Comparison of ENCODE assay signal across 7 cellular contexts in genomic region chr6:6178795-6179194, GRCh38.
"Had no signal": no experiment of that assay in that cellular context is flagged by ENCODE, and none has a peak within 500 bp of the region (broad histone marks: within the 10 kb centered on the region; RNA-seq: fewer than 3 reads in every experiment).

No MANE protein-coding gene starts in this region.

- H3K27ac ChIP-seq: KMS-11 had no signal

- H3K4me1 ChIP-seq: HAP-1 had no signal

- H3K36me3 ChIP-seq: HAP-1 had no signal

- DNase-seq: H7, HFFc6, KBM-7 had no signal

- H3K9me3 ChIP-seq: HAP-1 had no signal

- ATAC-seq: GM23338, HCT116 had no signal

- H3K4me3 ChIP-seq: GM23338, HAP-1 had no signal
